In genomic region chr21:15170614-15171013, GRCh38 we compare ENCODE assay signal across 14 cellular contexts.
DNase-seq lines count a peak whose midpoint lies in the region; ATAC-seq lines count a peak whose summit lies in the region.
"Had no signal": no experiment of that assay in that cellular context is flagged by ENCODE, and none has a peak within 500 bp of the region (broad histone marks: within the 10 kb centered on the region; RNA-seq: fewer than 3 reads in every experiment).

No MANE protein-coding gene starts in this region.

- H3K4me1 Mint-ChIP-seq in activated naive CD4-positive, alpha-beta T cell treated with anti-CD3 and anti-CD28 coated beads, Interleukin-2, amount 50 U/mL, for 24 hours, result peaks cover 17% of the 10 kb centered on the region
- peaks cover 11% of the 10 kb centered on the region for H3K4me1 Mint-ChIP-seq in activated naive CD4-positive, alpha-beta T cell treated with anti-CD3 and anti-CD28 coated beads for 36 hours (ENCODE audit: low read depth)
- H3K4me1 Mint-ChIP-seq in T-helper 17 cell, result peaks cover 7% of the 10 kb centered on the region
- peaks cover 6 to 15% (median 10%) of the 10 kb centered on the region in 4 donors for H3K4me1 Mint-ChIP-seq in naive thymus-derived CD8-positive, alpha-beta T cell
- H3K4me1 Mint-ChIP-seq: B cell had no signal

- ATAC-seq in T-helper 17 cell, result peak; percentile 39
- ATAC-seq in naive thymus-derived CD8-positive, alpha-beta T cell, result peak; percentile 64 to 96
- ATAC-seq: A549 had no signal

- H3K36me3 Mint-ChIP-seq in activated naive CD4-positive, alpha-beta T cell treated with anti-CD3 and anti-CD28 coated beads, Interleukin-2, amount 50 U/mL, for 24 hours, result no peaks in the 10 kb centered on the region
- H3K36me3 Mint-ChIP-seq in activated naive CD4-positive, alpha-beta T cell treated with anti-CD3 and anti-CD28 coated beads for 36 hours (ENCODE audit: low read depth), result no peaks in the 10 kb centered on the region
- H3K36me3 Mint-ChIP-seq in T-helper 17 cell (ENCODE audit: low read depth), result no peaks in the 10 kb centered on the region
- no peaks in the 10 kb centered on the region for H3K36me3 Mint-ChIP-seq in naive thymus-derived CD8-positive, alpha-beta T cell
- H3K36me3 Mint-ChIP-seq: CD4-positive, alpha-beta memory T cell had no signal

- H3K27me3 Mint-ChIP-seq in activated naive CD4-positive, alpha-beta T cell treated with anti-CD3 and anti-CD28 coated beads, Interleukin-2, amount 50 U/mL, for 24 hours, result no peaks in the 10 kb centered on the region
- peaks cover 2% of the 10 kb centered on the region for H3K27me3 Mint-ChIP-seq in activated naive CD4-positive, alpha-beta T cell treated with anti-CD3 and anti-CD28 coated beads for 36 hours (ENCODE audit: low read depth)
- H3K27me3 Mint-ChIP-seq in T-helper 17 cell, result peaks cover 7% of the 10 kb centered on the region
- H3K27me3 Mint-ChIP-seq in naive thymus-derived CD8-positive, alpha-beta T cell, result peaks cover 0 to 3% (median 0%) of the 10 kb centered on the region in 5 donors

- CTCF ChIA-PET in activated naive CD4-positive, alpha-beta T cell treated with anti-CD3 and anti-CD28 coated beads for 36 hours (lab: Charles Lee), result no interaction called here

- intact Hi-C loops in activated naive CD4-positive, alpha-beta T cell treated with anti-CD3 and anti-CD28 coated beads for 36 hours (cut with micrococcal nuclease), result no loop called here

- no peak overlapping the region for H3K4me3 Mint-ChIP-seq in activated naive CD4-positive, alpha-beta T cell treated with anti-CD3 and anti-CD28 coated beads, Interleukin-2, amount 50 U/mL, for 24 hours
- no peak overlapping the region for H3K4me3 Mint-ChIP-seq in activated naive CD4-positive, alpha-beta T cell treated with anti-CD3 and anti-CD28 coated beads for 36 hours
- H3K4me3 Mint-ChIP-seq in T-helper 17 cell, result no peak overlapping the region
- H3K4me3 Mint-ChIP-seq in naive thymus-derived CD8-positive, alpha-beta T cell, result peak overlapping the region in 7 of 10 donors; percentile 7 to 54 (median 15)
- H3K4me3 Mint-ChIP-seq: B cell; CD4-positive, alpha-beta memory T cell had no signal

- H3K27ac Mint-ChIP-seq in activated naive CD4-positive, alpha-beta T cell treated with anti-CD3 and anti-CD28 coated beads, Interleukin-2, amount 50 U/mL, for 24 hours, result peak overlapping the region; percentile 20
- no peak overlapping the region for H3K27ac Mint-ChIP-seq in activated naive CD4-positive, alpha-beta T cell treated with anti-CD3 and anti-CD28 coated beads for 36 hours
- peak overlapping the region; percentile 11 for H3K27ac Mint-ChIP-seq in T-helper 17 cell
- peak overlapping the region in 3 of 10 donors; percentile 6 to 47 (median 12) for H3K27ac Mint-ChIP-seq in naive thymus-derived CD8-positive, alpha-beta T cell
- H3K27ac Mint-ChIP-seq: B cell; CD4-positive, alpha-beta memory T cell had no signal

- no peaks in the 10 kb centered on the region for H3K9me3 ChIP-seq in T-helper 17 cell (ENCODE audit: control insufficient read depth, low read length, poor library complexity, severe bottlenecking)
- H3K9me3 ChIP-seq: A549, Caco-2 had no signal

- no peak for DNase-seq in activated naive CD4-positive, alpha-beta T cell treated with anti-CD3 and anti-CD28 coated beads for 36 hours
- DNase-seq in T-helper 17 cell (no peak), NCI-H524 (lab: John Stamatoyannopoulos, UW) (no peak), T-helper 2 cell (no peak)
- DNase-seq in naive thymus-derived CD8-positive, alpha-beta T cell, result peak in 3 of 10 donors; percentile 32 to 47 (median 40)
- DNase-seq: AML-193; Caco-2; Calu3; CD4-positive, alpha-beta memory T cell; DMS79 treated with DMSO at 0.1 percent for 48 hours; GF-D8 had no signal

- H3K9me3 Mint-ChIP-seq in activated naive CD4-positive, alpha-beta T cell treated with anti-CD3 and anti-CD28 coated beads, Interleukin-2, amount 50 U/mL, for 24 hours, result no peaks in the 10 kb centered on the region
- no peaks in the 10 kb centered on the region for H3K9me3 Mint-ChIP-seq in activated naive CD4-positive, alpha-beta T cell treated with anti-CD3 and anti-CD28 coated beads for 36 hours
- no peaks in the 10 kb centered on the region for H3K9me3 Mint-ChIP-seq in naive thymus-derived CD8-positive, alpha-beta T cell

- POLR2A ChIA-PET in naive thymus-derived CD8-positive, alpha-beta T cell (lab: Charles Lee), result no interaction called here

Comparison
In these comparisons a context has a peak if more than half of its experiments do, and no peak if none do; other contexts are left out.
1. H3K4me3 Mint-ChIP-seq: peak in naive thymus-derived CD8-positive, alpha-beta T cell (7 of 10); none in activated naive CD4-positive, alpha-beta T cell treated with anti-CD3 and anti-CD28 coated beads, Interleukin-2, amount 50 U/mL, for 24 hours (single experiment), activated naive CD4-positive, alpha-beta T cell treated with anti-CD3 and anti-CD28 coated beads for 36 hours (single experiment) and T-helper 17 cell (single experiment).